ENCODE assay signal across 15 cellular contexts in genomic region chr7:132402751-132403245, GRCh38.
A peak's percentile ranks its signal among the peaks of the same experiment; 100 is the strongest.
DNase-seq lines count a peak whose midpoint lies in the region; TF ChIP-seq lines count a peak whose summit lies in the region.
"Had no signal": no experiment of that assay in that cellular context is flagged by ENCODE, and none has a peak within 500 bp of the region (broad histone marks: within the 10 kb centered on the region; RNA-seq: fewer than 3 reads in every experiment).

No MANE protein-coding gene starts in this region.

- H3K27me3 Mint-ChIP-seq in activated CD4-positive, alpha-beta T cell treated with anti-CD3 and anti-CD28 coated beads, Interleukin-2, amount 10 ng/mL, durations not matched to agents 7 days and 5 days = no peaks in the 10 kb centered on the region
- H3K27me3 Mint-ChIP-seq: activated naive CD8-positive, alpha-beta T cell treated with anti-CD3 and anti-CD28 coated beads for 36 hours had no signal

- peaks cover 15% of the 10 kb centered on the region for H3K36me3 Mint-ChIP-seq in activated CD4-positive, alpha-beta T cell treated with anti-CD3 and anti-CD28 coated beads, Interleukin-2, amount 10 ng/mL, durations not matched to agents 7 days and 5 days (ENCODE audit: low read depth)
- H3K36me3 Mint-ChIP-seq: activated naive CD8-positive, alpha-beta T cell treated with anti-CD3 and anti-CD28 coated beads for 36 hours had no signal

- H3K9ac ChIP-seq in stomach smooth muscle (ENCODE audit: low read length in 2 of 2) = peak overlapping the region in 1 of 2 donors; percentile 69
- H3K9ac ChIP-seq: parathyroid adenoma had no signal

- H3K9me3 ChIP-seq in left ventricle myocardium inferior (replicated peaks) = no peaks in the 10 kb centered on the region
- no peaks in the 10 kb centered on the region for H3K9me3 ChIP-seq in stomach smooth muscle (ENCODE audit: control insufficient read depth in 2 of 2, low read length in 2 of 2)
- H3K9me3 ChIP-seq in SJCRH30 (replicated peaks) = no peaks in the 10 kb centered on the region
- H3K9me3 ChIP-seq: Peyer's patch had no signal

- TF ChIP-seq CTCF in astrocyte of the spinal cord (IDR thresholded peaks at IDR 0.05; ENCODE audit: low read depth, low read length) (no peak), left ventricle myocardium inferior (IDR thresholded peaks at IDR 0.05; ENCODE audit: borderline replicate concordance) (no peak)

- H3K27me3 ChIP-seq in left ventricle myocardium inferior (ENCODE audit: low read depth) = no peaks in the 10 kb centered on the region
- no peaks in the 10 kb centered on the region for H3K27me3 ChIP-seq in stomach smooth muscle (ENCODE audit: control insufficient read depth in 1 of 2, insufficient read depth in 2 of 2, low read length in 2 of 2)
- no peaks in the 10 kb centered on the region for H3K27me3 ChIP-seq in SJCRH30
- H3K27me3 ChIP-seq: hepatocyte, Peyer's patch had no signal

- no peak overlapping the region for H3K4me3 Mint-ChIP-seq in activated CD4-positive, alpha-beta T cell treated with anti-CD3 and anti-CD28 coated beads, Interleukin-2, amount 10 ng/mL, durations not matched to agents 7 days and 5 days
- H3K4me3 Mint-ChIP-seq: activated naive CD8-positive, alpha-beta T cell treated with anti-CD3 and anti-CD28 coated beads for 36 hours had no signal

- peaks cover 8% of the 10 kb centered on the region for H3K9me3 Mint-ChIP-seq in activated CD4-positive, alpha-beta T cell treated with anti-CD3 and anti-CD28 coated beads, Interleukin-2, amount 10 ng/mL, durations not matched to agents 7 days and 5 days

- H3K27ac Mint-ChIP-seq in activated CD4-positive, alpha-beta T cell treated with anti-CD3 and anti-CD28 coated beads, Interleukin-2, amount 10 ng/mL, durations not matched to agents 7 days and 5 days = no peak overlapping the region
- H3K27ac Mint-ChIP-seq: activated naive CD8-positive, alpha-beta T cell treated with anti-CD3 and anti-CD28 coated beads for 36 hours had no signal

- H3K4me1 ChIP-seq in left ventricle myocardium inferior = peaks cover 70% of the 10 kb centered on the region
- H3K4me1 ChIP-seq in stomach smooth muscle (ENCODE audit: control insufficient read depth, insufficient read depth, low read length) = peaks cover 34% of the 10 kb centered on the region
- no peaks in the 10 kb centered on the region for H3K4me1 ChIP-seq in SJCRH30
- H3K4me1 ChIP-seq: parathyroid adenoma, Peyer's patch had no signal

- CTCF ChIA-PET in activated CD4-positive, alpha-beta T cell treated with anti-CD3 and anti-CD28 coated beads, Interleukin-2, amount 10 ng/mL, durations not matched to agents 7 days and 5 days (lab: Charles Lee) = no interaction called here

- H3K27ac ChIP-seq in left ventricle myocardium inferior (replicated peaks) (peak overlapping the region; percentile 83), stomach smooth muscle (ENCODE audit: low read length) (peak overlapping the region; percentile 81), SJCRH30 (no peak overlapping the region)
- H3K27ac ChIP-seq: hepatocyte, parathyroid adenoma had no signal

- no peaks in the 10 kb centered on the region for H3K36me3 ChIP-seq in left ventricle myocardium inferior
- no peaks in the 10 kb centered on the region for H3K36me3 ChIP-seq in stomach smooth muscle (ENCODE audit: control insufficient read depth in 2 of 2, insufficient read depth in 2 of 2, low read length in 2 of 2)
- no peaks in the 10 kb centered on the region for H3K36me3 ChIP-seq in SJCRH30
- H3K36me3 ChIP-seq: Peyer's patch had no signal

- H3K4me1 Mint-ChIP-seq in activated CD4-positive, alpha-beta T cell treated with anti-CD3 and anti-CD28 coated beads, Interleukin-2, amount 10 ng/mL, durations not matched to agents 7 days and 5 days = peaks cover 7% of the 10 kb centered on the region
- H3K4me1 Mint-ChIP-seq: activated naive CD8-positive, alpha-beta T cell treated with anti-CD3 and anti-CD28 coated beads for 36 hours had no signal

- POLR2A ChIA-PET in activated CD4-positive, alpha-beta T cell treated with anti-CD3 and anti-CD28 coated beads, Interleukin-2, amount 10 ng/mL, durations not matched to agents 7 days and 5 days (lab: Charles Lee) = no interaction called here

- H3K4me3 ChIP-seq in astrocyte of the spinal cord (ENCODE audit: low read depth, low read length) (no peak overlapping the region), left ventricle myocardium inferior (peak overlapping the region; percentile 35), stomach smooth muscle (ENCODE audit: low read length in 2 of 2) (peak overlapping the region in 1 of 2 donors; percentile 29), SJCRH30 (no peak overlapping the region)
- H3K4me3 ChIP-seq: hepatocyte, lung, Peyer's patch had no signal

- in situ Hi-C loops in astrocyte of the spinal cord (cut with HindIII; ENCODE audit: low sequenced_read_pairs) (no loop called here), KBM-7 (cut with MboI; ENCODE audit: low pct_unique_long_range_greater_than_20kb, low sequenced_read_pairs) (no loop called here)

- peak; percentile 34 for DNase-seq in NCI-H1105 (lab: John Stamatoyannopoulos, UW)
- peak; percentile 92 for DNase-seq in astrocyte of the spinal cord (ENCODE audit: low read depth, low spot score)
- DNase-seq in left ventricle myocardium inferior = no peak
- no peak for DNase-seq in SJCRH30
- DNase-seq in activated CD4-positive, alpha-beta T cell treated with anti-CD3 and anti-CD28 coated beads, Interleukin-2, amount 10 ng/mL, durations not matched to agents 7 days and 5 days = no peak
- DNase-seq in KBM-7 = no peak
- DNase-seq in activated CD4-positive, alpha-beta T cell treated with anti-CD3 and anti-CD28 coated beads for 48 hours = no peak
- DNase-seq: activated CD8-positive, alpha-beta memory T cell treated with anti-CD3 and anti-CD28 coated beads for 24 hours; activated naive CD8-positive, alpha-beta T cell treated with anti-CD3 and anti-CD28 coated beads for 36 hours; NCI-H146; Peyer's patch had no signal

- intact Hi-C loops in left ventricle myocardium inferior (cut with micrococcal nuclease) = no loop called here

Comparison
In these comparisons a context has a peak if more than half of its experiments do, and no peak if none do; other contexts are left out.
1. DNase-seq: peak in NCI-H1105 (single experiment) and astrocyte of the spinal cord (single experiment); none in left ventricle myocardium inferior (single experiment), SJCRH30 (0 of 2), activated CD4-positive, alpha-beta T cell treated with anti-CD3 and anti-CD28 coated beads, Interleukin-2, amount 10 ng/mL, durations not matched to agents 7 days and 5 days (single experiment), KBM-7 (single experiment) and activated CD4-positive, alpha-beta T cell treated with anti-CD3 and anti-CD28 coated beads for 48 hours (single experiment).